Comparison of ENCODE assay signal across 10 cellular contexts in the genomic region with DNA sequence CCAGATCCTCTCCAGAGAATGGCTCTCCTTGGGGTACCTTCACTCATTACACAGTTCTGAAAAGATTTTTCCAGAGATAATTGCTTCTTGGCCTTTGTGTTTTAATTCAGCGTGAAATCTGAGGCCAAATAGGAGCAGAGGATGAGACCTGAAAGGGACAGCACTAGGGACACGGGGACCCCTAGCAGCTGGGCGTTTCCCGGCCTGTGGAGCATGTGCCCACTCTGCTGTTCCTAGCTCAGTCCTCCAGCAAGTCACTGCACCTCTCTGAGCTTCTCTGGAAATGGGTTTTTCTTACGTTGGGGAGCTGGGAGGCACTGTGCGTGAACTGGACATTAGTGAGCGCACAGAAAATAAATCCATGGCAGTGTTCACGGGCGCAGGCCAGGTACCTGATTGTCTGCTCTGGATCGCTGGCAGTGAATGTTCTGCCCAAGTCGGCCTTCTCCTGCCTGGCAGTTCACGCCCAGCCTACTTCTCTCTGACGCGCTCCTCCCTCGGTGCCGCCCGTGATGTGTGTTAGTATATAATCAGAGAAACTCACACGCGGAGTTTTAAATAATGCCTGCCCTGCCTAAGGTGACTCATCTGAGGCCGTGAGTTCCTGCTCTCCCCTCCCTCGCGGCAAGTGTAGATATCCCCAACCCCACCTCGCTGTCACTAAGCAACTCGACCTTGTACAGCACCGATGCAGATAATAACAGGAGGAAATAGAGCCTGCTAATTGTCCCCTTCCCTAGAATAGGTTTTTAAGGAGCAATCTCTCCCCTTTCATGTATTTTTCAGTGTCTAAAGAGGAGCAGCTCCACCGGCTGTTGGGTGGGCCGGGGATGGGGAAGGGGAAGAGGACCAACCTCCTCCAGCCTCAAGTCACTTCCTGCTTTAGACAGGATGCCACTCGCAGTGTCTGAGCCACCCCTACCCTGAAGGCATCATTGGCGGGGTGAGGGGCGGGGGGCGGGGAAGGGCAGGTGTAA. TPM values are rescaled to one million over a fixed set of nuclear protein-coding genes. Genes with fewer than 3 reads are reported as not detected.
DNase-seq lines count a peak whose midpoint lies in the region; ATAC-seq lines count a peak whose summit lies in the region.
"Had no signal": no experiment of that assay in that cellular context is flagged by ENCODE, and none has a peak within 500 bp of the region (broad histone marks: within the 10 kb centered on the region; RNA-seq: fewer than 3 reads in every experiment).

No MANE protein-coding gene starts in this region.

- no peaks in the 10 kb centered on the region for H3K9me3 ChIP-seq in iPS-20b (ENCODE audit: insufficient read depth, low read depth, low read length)

- H3K27ac ChIP-seq in iPS-20b (ENCODE audit: low read length): no peak overlapping the region

- peaks cover 42% of the 10 kb centered on the region for H3K4me1 ChIP-seq in iPS-20b (ENCODE audit: insufficient read depth, low read length)

- peaks cover 6% of the 10 kb centered on the region for H3K9me3 Mint-ChIP-seq in activated T-helper 1 cell treated with anti-CD3 and anti-CD28 coated beads, Interleukin-12 subunit alpha, Interleukin-12 subunit beta, Interleukin-2, Interleukin-4 antibody, amounts not matched to agents 30 ng/mL and 10 ng/mL and 1 ng/mL, durations not matched to agents 14 hours and 24 hours and 36 hours
- H3K9me3 Mint-ChIP-seq: dendritic cell treated with granulocyte-macrophage colony-stimulating factor and Interleukin-4, amounts not matched to agents 40 ng/mL and 50 ng/mL, for 4 days had no signal

- ATAC-seq in GM18498 (IDR thresholded peaks at IDR 0.05; ENCODE audit: unreplicated experiment): no peak
- ATAC-seq: GM12878 had no signal

- peak overlapping the region; percentile 56 for H3K27ac Mint-ChIP-seq in activated T-helper 1 cell treated with anti-CD3 and anti-CD28 coated beads, Interleukin-12 subunit alpha, Interleukin-12 subunit beta, Interleukin-2, Interleukin-4 antibody, amounts not matched to agents 30 ng/mL and 10 ng/mL and 1 ng/mL, durations not matched to agents 14 hours and 24 hours and 36 hours
- H3K27ac Mint-ChIP-seq: dendritic cell treated with granulocyte-macrophage colony-stimulating factor and Interleukin-4, amounts not matched to agents 40 ng/mL and 50 ng/mL, for 4 days had no signal

- DNase-seq in D341Med (ENCODE audit: low spot score): peak; percentile 24
- DNase-seq in NOMO-1 (lab: John Stamatoyannopoulos, UW; ENCODE audit: unreplicated experiment in 2 of 2): peak; percentile 21 to 59
- no peak for DNase-seq in activated T-helper 1 cell treated with anti-CD3 and anti-CD28 coated beads, Interleukin-12 subunit alpha, Interleukin-12 subunit beta, Interleukin-2, Interleukin-4 antibody, amounts not matched to agents 30 ng/mL and 10 ng/mL and 1 ng/mL, durations not matched to agents 14 hours and 24 hours and 36 hours (ENCODE audit: low spot score)
- peak; percentile 52 for DNase-seq in stimulated activated CD8-positive, alpha-beta memory T cell treated with anti-CD3 and anti-CD28 coated beads, Interleukin-12 subunit alpha, Interleukin-12 subunit beta, amount 100 ng/mL, for 4 hours (ENCODE audit: low read depth)
- no peak for DNase-seq in RKO (ENCODE audit: low spot score)
- no peak for DNase-seq in GF-D8 (lab: John Stamatoyannopoulos, UW)

- H3K4me1 Mint-ChIP-seq in activated T-helper 1 cell treated with anti-CD3 and anti-CD28 coated beads, Interleukin-12 subunit alpha, Interleukin-12 subunit beta, Interleukin-2, Interleukin-4 antibody, amounts not matched to agents 30 ng/mL and 10 ng/mL and 1 ng/mL, durations not matched to agents 14 hours and 24 hours and 36 hours (ENCODE audit: low read depth): peaks cover 33% of the 10 kb centered on the region

- H3K36me3 ChIP-seq in iPS-20b (ENCODE audit: insufficient read depth, low read depth, low read length): peaks cover 8% of the 10 kb centered on the region

- H3K36me3 Mint-ChIP-seq in activated T-helper 1 cell treated with anti-CD3 and anti-CD28 coated beads, Interleukin-12 subunit alpha, Interleukin-12 subunit beta, Interleukin-2, Interleukin-4 antibody, amounts not matched to agents 30 ng/mL and 10 ng/mL and 1 ng/mL, durations not matched to agents 14 hours and 24 hours and 36 hours (ENCODE audit: low read depth): peaks cover 9% of the 10 kb centered on the region

- 0 out of 2 replicates have a peak overlapping the region, but pooled peaks have one; percentile 16 for H3K4me3 ChIP-seq in iPS-20b (ENCODE audit: low read length)
- H3K4me3 ChIP-seq: GM12878 had no signal

- peak overlapping the region; percentile 19 for H3K4me3 Mint-ChIP-seq in activated T-helper 1 cell treated with anti-CD3 and anti-CD28 coated beads, Interleukin-12 subunit alpha, Interleukin-12 subunit beta, Interleukin-2, Interleukin-4 antibody, amounts not matched to agents 30 ng/mL and 10 ng/mL and 1 ng/mL, durations not matched to agents 14 hours and 24 hours and 36 hours
- H3K4me3 Mint-ChIP-seq: dendritic cell treated with granulocyte-macrophage colony-stimulating factor and Interleukin-4, amounts not matched to agents 40 ng/mL and 50 ng/mL, for 4 days had no signal

- H3K9ac ChIP-seq in iPS-20b (ENCODE audit: low read depth, low read length): peak overlapping the region; percentile 2; the same call in 1 of the 2 replicates

- intact Hi-C loops in activated T-helper 1 cell treated with anti-CD3 and anti-CD28 coated beads, Interleukin-12 subunit alpha, Interleukin-12 subunit beta, Interleukin-2, Interleukin-4 antibody, amounts not matched to agents 30 ng/mL and 10 ng/mL and 1 ng/mL, durations not matched to agents 14 hours and 24 hours and 36 hours (cut with micrococcal nuclease): loop anchor here (2.0 kb wide), 1 partner anchor 69 kb away; no protein-coding TSS in a partner anchor

- peaks cover 57% of the 10 kb centered on the region for H3K27me3 Mint-ChIP-seq in activated T-helper 1 cell treated with anti-CD3 and anti-CD28 coated beads, Interleukin-12 subunit alpha, Interleukin-12 subunit beta, Interleukin-2, Interleukin-4 antibody, amounts not matched to agents 30 ng/mL and 10 ng/mL and 1 ng/mL, durations not matched to agents 14 hours and 24 hours and 36 hours (ENCODE audit: insufficient read depth)

- peaks cover 10% of the 10 kb centered on the region; the same call in 1 of the 2 replicates for H3K27me3 ChIP-seq in iPS-20b (ENCODE audit: insufficient read depth, low read length)

RNA-seq across cellular contexts. Expression of gene TUBB2A, which starts 2.7 kb away (rescaled TPM):
- total RNA-seq in activated T-helper 1 cell treated with anti-CD3 and anti-CD28 coated beads, Interleukin-12 subunit alpha, Interleukin-12 subunit beta, Interleukin-2, Interleukin-4 antibody, amounts not matched to agents 30 ng/mL and 10 ng/mL and 1 ng/mL, durations not matched to agents 14 hours and 24 hours and 36 hours: 5.2 and 5.6 TPM in 2 replicates

RNA-seq across cellular contexts. Expression of gene BPHL, which starts 41.6 kb away (rescaled TPM):
- 6.6 and 7.9 TPM in 2 replicates for total RNA-seq in activated T-helper 1 cell treated with anti-CD3 and anti-CD28 coated beads, Interleukin-12 subunit alpha, Interleukin-12 subunit beta, Interleukin-2, Interleukin-4 antibody, amounts not matched to agents 30 ng/mL and 10 ng/mL and 1 ng/mL, durations not matched to agents 14 hours and 24 hours and 36 hours

Comparison
In these comparisons a context has a peak if more than half of its experiments do, and no peak if none do; other contexts are left out.
1. DNase-seq: peak in D341Med (single experiment), NOMO-1 (2 of 2) and stimulated activated CD8-positive, alpha-beta memory T cell treated with anti-CD3 and anti-CD28 coated beads, Interleukin-12 subunit alpha, Interleukin-12 subunit beta, amount 100 ng/mL, for 4 hours (single experiment); none in activated T-helper 1 cell treated with anti-CD3 and anti-CD28 coated beads, Interleukin-12 subunit alpha, Interleukin-12 subunit beta, Interleukin-2, Interleukin-4 antibody, amounts not matched to agents 30 ng/mL and 10 ng/mL and 1 ng/mL, durations not matched to agents 14 hours and 24 hours and 36 hours (single experiment), RKO (single experiment) and GF-D8 (single experiment).